ENCODE assay signal across 8 cellular contexts in the genomic region with DNA sequence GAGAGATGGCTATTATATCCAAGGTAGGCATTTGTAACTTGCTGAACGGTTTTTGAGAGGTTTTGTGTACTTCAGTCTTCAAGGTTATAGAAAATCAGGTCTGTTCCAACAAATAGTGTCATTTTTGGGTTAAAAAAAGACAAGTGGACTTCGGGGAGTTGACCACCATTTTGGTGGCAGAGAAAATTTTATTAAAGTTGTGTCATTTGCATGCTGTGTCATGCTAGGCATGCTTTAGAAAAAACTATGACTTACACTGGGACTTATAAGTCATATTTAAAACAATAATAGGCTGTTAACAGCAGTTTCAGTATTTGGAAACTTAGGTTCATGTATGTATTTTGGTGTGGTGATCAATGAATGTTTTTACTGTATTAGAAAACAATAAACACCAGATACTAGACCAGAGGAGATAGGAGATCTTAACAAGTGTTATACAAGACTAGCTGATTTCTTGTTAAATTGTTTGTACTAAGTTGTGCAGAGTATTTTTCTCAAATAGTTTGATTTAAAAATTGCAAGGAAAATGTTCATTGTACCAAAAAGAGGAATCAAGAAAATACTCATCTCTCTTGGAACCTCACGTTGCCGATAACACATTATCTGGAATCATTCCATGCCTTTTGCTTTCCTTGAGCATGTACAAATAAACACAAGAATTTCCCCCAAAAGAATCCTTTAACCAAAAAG. TPM values are rescaled to one million over a fixed set of nuclear protein-coding genes. Genes with fewer than 3 reads are reported as not detected.
DNase-seq lines count a peak whose midpoint lies in the region; ATAC-seq lines count a peak whose summit lies in the region.

No MANE protein-coding gene starts in this region.

- H3K4me1 Mint-ChIP-seq in T-helper 2 cell treated with Interferon-gamma antibody and Interleukin-4, amounts not matched to agents 5 μg/mL and 100 μg/mL, for 36 hours (ENCODE audit: low read depth) = peaks cover 50% of the 10 kb centered on the region
- peaks cover 59% of the 10 kb centered on the region for H3K4me1 Mint-ChIP-seq in activated CD8-positive, alpha-beta T cell treated with anti-CD3 and anti-CD28 coated beads, Interleukin-2, amount 10 ng/mL, durations not matched to agents 7 days and 5 days (ENCODE audit: low read depth)

- no peak for ATAC-seq in activated CD8-positive, alpha-beta T cell treated with anti-CD3 and anti-CD28 coated beads, Interleukin-2, amount 10 ng/mL, durations not matched to agents 7 days and 5 days
- ATAC-seq in GM19397 (IDR thresholded peaks at IDR 0.05; ENCODE audit: unreplicated experiment) (no peak), GM19023 (IDR thresholded peaks at IDR 0.05; ENCODE audit: unreplicated experiment) (no peak)

- no peaks in the 10 kb centered on the region for H3K27me3 Mint-ChIP-seq in T-helper 2 cell treated with Interferon-gamma antibody and Interleukin-4, amounts not matched to agents 5 μg/mL and 100 μg/mL, for 36 hours (ENCODE audit: low read depth)
- no peaks in the 10 kb centered on the region for H3K27me3 Mint-ChIP-seq in activated CD8-positive, alpha-beta T cell treated with anti-CD3 and anti-CD28 coated beads, Interleukin-2, amount 10 ng/mL, durations not matched to agents 7 days and 5 days (ENCODE audit: low read depth)

- H3K36me3 Mint-ChIP-seq in T-helper 2 cell treated with Interferon-gamma antibody and Interleukin-4, amounts not matched to agents 5 μg/mL and 100 μg/mL, for 36 hours (ENCODE audit: low read depth) = peaks cover 54% of the 10 kb centered on the region
- H3K36me3 Mint-ChIP-seq in activated CD8-positive, alpha-beta T cell treated with anti-CD3 and anti-CD28 coated beads, Interleukin-2, amount 10 ng/mL, durations not matched to agents 7 days and 5 days (ENCODE audit: low read depth) = peaks cover 51% of the 10 kb centered on the region

- peaks cover 16% of the 10 kb centered on the region for H3K4me1 ChIP-seq in stomach smooth muscle (ENCODE audit: control insufficient read depth, insufficient read depth, low read length)

- POLR2A ChIA-PET in activated CD8-positive, alpha-beta T cell treated with anti-CD3 and anti-CD28 coated beads, Interleukin-2, amount 10 ng/mL, durations not matched to agents 7 days and 5 days (lab: Charles Lee) = no interaction called here

- DNase-seq in T-helper 2 cell treated with Interferon-gamma antibody and Interleukin-4, amounts not matched to agents 5 μg/mL and 100 μg/mL, for 36 hours (ENCODE audit: low spot score) = no peak
- DNase-seq in T-helper 2 cell (no peak), 8988T (no peak)
- no peak for DNase-seq in activated CD8-positive, alpha-beta T cell treated with anti-CD3 and anti-CD28 coated beads, Interleukin-2, amount 10 ng/mL, durations not matched to agents 7 days and 5 days

- peaks cover 31 to 34% of the 10 kb centered on the region in 2 donors for H3K36me3 ChIP-seq in stomach smooth muscle (ENCODE audit: control insufficient read depth in 2 of 2, insufficient read depth in 2 of 2, low read length in 2 of 2)

- no peaks in the 10 kb centered on the region for H3K9me3 Mint-ChIP-seq in T-helper 2 cell treated with Interferon-gamma antibody and Interleukin-4, amounts not matched to agents 5 μg/mL and 100 μg/mL, for 36 hours
- H3K9me3 Mint-ChIP-seq in activated CD8-positive, alpha-beta T cell treated with anti-CD3 and anti-CD28 coated beads, Interleukin-2, amount 10 ng/mL, durations not matched to agents 7 days and 5 days (ENCODE audit: insufficient read depth) = no peaks in the 10 kb centered on the region

- no peak overlapping the region for H3K27ac ChIP-seq in stomach smooth muscle (ENCODE audit: low read length)

- H3K9ac ChIP-seq in stomach smooth muscle (ENCODE audit: low read length in 2 of 2) = peak overlapping the region; percentile 37 to 95

- peak overlapping the region; percentile 91 for H3K4me3 Mint-ChIP-seq in T-helper 2 cell treated with Interferon-gamma antibody and Interleukin-4, amounts not matched to agents 5 μg/mL and 100 μg/mL, for 36 hours
- peak overlapping the region; percentile 98 for H3K4me3 Mint-ChIP-seq in activated CD8-positive, alpha-beta T cell treated with anti-CD3 and anti-CD28 coated beads, Interleukin-2, amount 10 ng/mL, durations not matched to agents 7 days and 5 days

- no peaks in the 10 kb centered on the region for H3K9me3 ChIP-seq in iPS-18c (ENCODE audit: control insufficient read depth, insufficient read depth, low read length)
- H3K9me3 ChIP-seq in stomach smooth muscle (ENCODE audit: control insufficient read depth in 2 of 2, low read length in 2 of 2) = no peaks in the 10 kb centered on the region

- peak overlapping the region; percentile 98 for H3K27ac Mint-ChIP-seq in T-helper 2 cell treated with Interferon-gamma antibody and Interleukin-4, amounts not matched to agents 5 μg/mL and 100 μg/mL, for 36 hours
- peak overlapping the region; percentile 98 for H3K27ac Mint-ChIP-seq in activated CD8-positive, alpha-beta T cell treated with anti-CD3 and anti-CD28 coated beads, Interleukin-2, amount 10 ng/mL, durations not matched to agents 7 days and 5 days

- CTCF ChIA-PET in activated CD8-positive, alpha-beta T cell treated with anti-CD3 and anti-CD28 coated beads, Interleukin-2, amount 10 ng/mL, durations not matched to agents 7 days and 5 days (lab: Charles Lee) = interaction anchor here (0.9 kb wide), 1 partner anchor 231 kb away, joined by 3 read pairs; no protein-coding TSS in a partner anchor

- H3K4me3 ChIP-seq in iPS-18c (ENCODE audit: insufficient read depth, low read depth, low read length) (peak overlapping the region; percentile 74), stomach smooth muscle (ENCODE audit: low read length in 2 of 2) (peak overlapping the region; percentile 80 to 88)

- H3K27me3 ChIP-seq in stomach smooth muscle (ENCODE audit: control insufficient read depth in 1 of 2, insufficient read depth in 2 of 2, low read length in 2 of 2) = no peaks in the 10 kb centered on the region

RNA-seq across cellular contexts. Expression of a gene that starts 1.4 kb away (rescaled TPM):
- 1,000 to 10,000 TPM; 1,319 to 1,332 TPM for total RNA-seq in activated CD8-positive, alpha-beta T cell treated with anti-CD3 and anti-CD28 coated beads, Interleukin-2, amount 10 ng/mL, durations not matched to agents 7 days and 5 days

RNA-seq across cellular contexts. Expression of a gene that starts 34.2 kb away (rescaled TPM):
- 10 to 100 TPM; 24.5 to 24.9 TPM for total RNA-seq in activated CD8-positive, alpha-beta T cell treated with anti-CD3 and anti-CD28 coated beads, Interleukin-2, amount 10 ng/mL, durations not matched to agents 7 days and 5 days
